Comparison of ENCODE assay signal across 1 cellular context in the genomic region with DNA sequence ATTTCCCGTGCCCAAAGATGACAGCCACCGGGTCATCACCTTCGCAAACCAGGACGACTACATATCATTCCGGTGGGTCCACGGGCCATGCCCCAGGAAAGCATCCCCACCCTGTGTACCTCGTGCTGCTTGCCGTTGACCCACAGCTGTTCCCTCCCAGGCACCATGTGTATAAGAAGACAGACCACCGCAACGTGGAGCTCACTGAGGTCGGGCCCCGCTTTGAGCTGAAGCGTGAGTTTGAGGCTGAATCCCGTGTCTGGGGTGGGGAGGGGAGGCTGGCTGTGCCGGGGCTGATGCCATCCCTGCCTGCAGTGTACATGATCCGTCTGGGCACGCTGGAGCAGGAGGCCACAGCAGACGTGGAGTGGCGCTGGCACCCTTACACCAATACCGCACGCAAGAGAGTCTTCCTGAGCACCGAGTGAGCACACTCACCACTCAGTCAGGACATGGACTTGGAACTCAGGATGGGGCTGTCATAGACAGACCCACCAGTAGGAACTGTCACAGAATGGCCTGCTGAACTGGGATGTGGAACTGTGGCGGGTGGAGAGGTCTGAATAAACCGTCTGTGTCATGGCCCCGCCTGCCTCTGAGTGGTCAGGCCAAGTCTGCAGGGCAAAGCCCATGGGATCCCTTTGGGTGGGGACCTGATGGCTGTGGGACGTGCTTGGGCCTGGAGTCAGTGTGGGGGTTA.
TF ChIP-seq lines count a peak whose summit lies in the region.

No MANE protein-coding gene starts in this region.

TF ChIP-seq in HepG2, 621 proteins besides CTCF, POLR2A, EP300 and RAD21:
- TF ChIP-seq ZNF558 (CRISPR knock-in tag; IDR thresholded peaks at IDR 0.05; ENCODE audit: borderline replicate concordance) (no peak), KAT7 (CRISPR knock-in tag; IDR thresholded peaks at IDR 0.05; ENCODE audit: borderline replicate concordance) (no peak), CEBPB (IDR thresholded peaks at IDR 0.05; ENCODE audit: borderline replicate concordance, low read depth, low read length) (no peak), AGO2 (optimal IDR thresholded peaks at IDR 0.05; ENCODE audit: low read depth, low read length) (peak; percentile 45), ZBTB38 (CRISPR knock-in tag; IDR thresholded peaks at IDR 0.05) (0 out of 2 replicates have a peak, but pooled peaks have one; percentile 18), SALL1 (CRISPR knock-in tag; IDR thresholded peaks at IDR 0.05) (peak; percentile 9; the same call in 1 of the 2 replicates)
- TF ChIP-seq, protein P1, sequence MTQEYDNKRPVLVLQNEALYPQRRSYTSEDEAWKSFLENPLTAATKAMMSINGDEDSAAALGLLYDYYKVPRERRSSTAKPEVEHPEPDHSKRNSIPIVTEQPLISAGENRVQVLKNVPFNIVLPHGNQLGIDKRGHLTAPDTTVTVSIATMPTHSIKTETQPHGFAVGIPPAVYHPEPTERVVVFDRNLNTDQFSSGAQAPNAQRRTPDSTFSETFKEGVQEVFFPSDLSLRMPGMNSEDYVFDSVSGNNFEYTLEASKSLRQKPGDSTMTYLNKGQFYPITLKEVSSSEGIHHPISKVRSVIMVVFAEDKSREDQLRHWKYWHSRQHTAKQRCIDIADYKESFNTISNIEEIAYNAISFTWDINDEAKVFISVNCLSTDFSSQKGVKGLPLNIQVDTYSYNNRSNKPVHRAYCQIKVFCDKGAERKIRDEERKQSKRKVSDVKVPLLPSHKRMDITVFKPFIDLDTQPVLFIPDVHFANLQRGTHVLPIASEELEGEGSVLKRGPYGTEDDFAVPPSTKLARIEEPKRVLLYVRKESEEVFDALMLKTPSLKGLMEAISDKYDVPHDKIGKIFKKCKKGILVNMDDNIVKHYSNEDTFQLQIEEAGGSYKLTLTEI (CRISPR knock-in tag; conservative IDR thresholded peaks at IDR 0.05): no peak
